1 cellular context compared by ENCODE assay signal in genomic region chr14:74501691-74502090, GRCh38.
TF ChIP-seq lines count a peak whose summit lies in the region.

No MANE protein-coding gene starts in this region.

TF ChIP-seq in endothelial cell of umbilical vein, 7 proteins besides CTCF, POLR2A, EP300 and RAD21:
- TF ChIP-seq JUN (IDR thresholded peaks at IDR 0.05; ENCODE audit: borderline replicate concordance, insufficient read depth, insufficient read length, low read depth) (no peak), POLR2AphosphoS5 (IDR thresholded peaks at IDR 0.05; ENCODE audit: insufficient read depth, low read depth, low read length) (no peak), MAX (IDR thresholded peaks at IDR 0.05; ENCODE audit: insufficient read depth, insufficient read length) (no peak), EZH2 (IDR thresholded peaks at IDR 0.05; ENCODE audit: borderline replicate concordance, low read depth, low read length, severe bottlenecking) (no peak), MYC (IDR thresholded peaks at IDR 0.05; ENCODE audit: low read depth, low read length) (no peak), FOS (IDR thresholded peaks at IDR 0.05; ENCODE audit: borderline replicate concordance, insufficient read depth, low read length) (no peak), GATA2 (IDR thresholded peaks at IDR 0.05; ENCODE audit: insufficient read depth, insufficient read length, low read depth, low read length) (no peak)
